Comparison of ENCODE assay signal across 11 cellular contexts in genomic region chr7:42097756-42098155, GRCh38.
DNase-seq lines count a peak whose midpoint lies in the region; ATAC-seq and TF ChIP-seq lines count a peak whose summit lies in the region.
"Had no signal": no experiment of that assay in that cellular context is flagged by ENCODE, and none has a peak within 500 bp of the region (broad histone marks: within the 10 kb centered on the region; RNA-seq: fewer than 3 reads in every experiment).

No MANE protein-coding gene starts in this region.

- no peak for TF ChIP-seq POLR2A in transverse colon (IDR thresholded peaks at IDR 0.05)

- H3K4me3 ChIP-seq in transverse colon: no peak overlapping the region

- peak; percentile 13 for DNase-seq in DMS 273 (lab: John Stamatoyannopoulos, UW; ENCODE audit: unreplicated experiment)
- DNase-seq in DMS 273 treated with DMSO at 0.1 percent for 48 hours (lab: John Stamatoyannopoulos, UW): no peak
- peak; percentile 82 for DNase-seq in foreskin melanocyte
- DNase-seq in transverse colon: no peak
- no peak for DNase-seq in activated CD4-positive, CD25-positive, alpha-beta regulatory T cell treated with anti-CD3 and anti-CD28 coated beads, Interleukin-2, amount 50 U/mL, for 72 hours
- no peak for DNase-seq in NCI-H748 treated with DMSO at 0.1 percent for 48 hours (lab: John Stamatoyannopoulos, UW)
- DNase-seq in activated T-cell treated with anti-CD3 and anti-CD28 coated beads, Interleukin-2, amount 50 U/mL, for 48 hours: no peak
- DNase-seq: 8988T; activated CD4-positive, alpha-beta memory T cell treated with anti-CD3 and anti-CD28 coated beads for 36 hours; naive thymus-derived CD4-positive, alpha-beta T cell had no signal

- peaks cover 6 to 22% (median 10%) of the 10 kb centered on the region in 4 donors for H3K4me1 ChIP-seq in transverse colon

- no peak for TF ChIP-seq EP300 in transverse colon (IDR thresholded peaks at IDR 0.05; ENCODE audit: low read depth)

- intact Hi-C loops in transverse colon (cut with DNase I; ENCODE audit: low total_unique reads): no loop called here

- H3K27ac ChIP-seq in transverse colon: peak overlapping the region; percentile 37 to 77 (median 46)

- H3K36me3 ChIP-seq in transverse colon: no peaks in the 10 kb centered on the region

- no peaks in the 10 kb centered on the region for H3K9me3 ChIP-seq in transverse colon

- 61 to 74% methylated on average over 5 of the region's 5 CpGs for WGBS in transverse colon (ENCODE audit: low coverage in 1 of 2), 2 donors

- no peaks in the 10 kb centered on the region for H3K27me3 ChIP-seq in transverse colon

- no peak for TF ChIP-seq CTCF in transverse colon (IDR thresholded peaks at IDR 0.05)

- in situ Hi-C loops in transverse colon (cut with MboI; ENCODE audit: low pct_ligation_motif_present in 1 of 4, low pct_unique_long_range_greater_than_20kb in 1 of 4, low sequenced_read_pairs in 3 of 4): no loop called here

- peak; percentile 59; the same call in 2 of the 3 replicates for ATAC-seq in SK-N-SH treated with all-trans-retinoic acid at 6 μM for 48 hours
- ATAC-seq: naive thymus-derived CD4-positive, alpha-beta T cell had no signal

TF ChIP-seq in SK-N-SH treated with all-trans-retinoic acid at 6 μM for 48 hours, 23 proteins besides CTCF, POLR2A, EP300 and RAD21:
- TF ChIP-seq ZFP30 (CRISPR knock-in tag; IDR thresholded peaks at IDR 0.05): no peak
- TF ChIP-seq CSRNP3 (CRISPR knock-in tag; IDR thresholded peaks at IDR 0.05): no peak
- TF ChIP-seq, protein P1, sequence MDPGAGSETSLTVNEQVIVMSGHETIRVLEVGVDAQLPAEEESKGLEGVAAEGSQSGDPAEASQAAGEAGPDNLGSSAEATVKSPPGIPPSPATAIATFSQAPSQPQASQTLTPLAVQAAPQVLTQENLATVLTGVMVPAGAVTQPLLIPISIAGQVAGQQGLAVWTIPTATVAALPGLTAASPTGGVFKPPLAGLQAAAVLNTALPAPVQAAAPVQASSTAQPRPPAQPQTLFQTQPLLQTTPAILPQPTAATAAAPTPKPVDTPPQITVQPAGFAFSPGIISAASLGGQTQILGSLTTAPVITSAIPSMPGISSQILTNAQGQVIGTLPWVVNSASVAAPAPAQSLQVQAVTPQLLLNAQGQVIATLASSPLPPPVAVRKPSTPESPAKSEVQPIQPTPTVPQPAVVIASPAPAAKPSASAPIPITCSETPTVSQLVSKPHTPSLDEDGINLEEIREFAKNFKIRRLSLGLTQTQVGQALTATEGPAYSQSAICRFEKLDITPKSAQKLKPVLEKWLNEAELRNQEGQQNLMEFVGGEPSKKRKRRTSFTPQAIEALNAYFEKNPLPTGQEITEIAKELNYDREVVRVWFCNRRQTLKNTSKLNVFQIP (CRISPR knock-in tag; IDR thresholded peaks at IDR 0.05; ENCODE audit: borderline replicate concordance, low read depth): no peak
- TF ChIP-seq RARB (CRISPR knock-in tag; IDR thresholded peaks at IDR 0.05): no peak
- TF ChIP-seq CSDC2 (CRISPR knock-in tag; IDR thresholded peaks at IDR 0.05): no peak
- TF ChIP-seq ZNF70 (CRISPR knock-in tag; IDR thresholded peaks at IDR 0.05): no peak
- TF ChIP-seq TOX (CRISPR knock-in tag; IDR thresholded peaks at IDR 0.05; ENCODE audit: borderline replicate concordance): no peak
- no peak for TF ChIP-seq GLIS3 (CRISPR knock-in tag; IDR thresholded peaks at IDR 0.05)
- TF ChIP-seq ZNF8 (CRISPR knock-in tag; IDR thresholded peaks at IDR 0.05): no peak
- no peak for TF ChIP-seq PPARA (CRISPR knock-in tag; IDR thresholded peaks at IDR 0.05; ENCODE audit: borderline replicate concordance)
- TF ChIP-seq, protein P2, sequence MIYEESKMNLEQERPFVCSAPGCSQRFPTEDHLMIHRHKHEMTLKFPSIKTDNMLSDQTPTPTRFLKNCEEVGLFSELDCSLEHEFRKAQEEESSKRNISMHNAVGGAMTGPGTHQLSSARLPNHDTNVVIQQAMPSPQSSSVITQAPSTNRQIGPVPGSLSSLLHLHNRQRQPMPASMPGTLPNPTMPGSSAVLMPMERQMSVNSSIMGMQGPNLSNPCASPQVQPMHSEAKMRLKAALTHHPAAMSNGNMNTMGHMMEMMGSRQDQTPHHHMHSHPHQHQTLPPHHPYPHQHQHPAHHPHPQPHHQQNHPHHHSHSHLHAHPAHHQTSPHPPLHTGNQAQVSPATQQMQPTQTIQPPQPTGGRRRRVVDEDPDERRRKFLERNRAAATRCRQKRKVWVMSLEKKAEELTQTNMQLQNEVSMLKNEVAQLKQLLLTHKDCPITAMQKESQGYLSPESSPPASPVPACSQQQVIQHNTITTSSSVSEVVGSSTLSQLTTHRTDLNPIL (CRISPR knock-in tag; IDR thresholded peaks at IDR 0.05; ENCODE audit: low read depth): no peak
- TF ChIP-seq TCF4 (CRISPR knock-in tag; IDR thresholded peaks at IDR 0.05; ENCODE audit: borderline replicate concordance): no peak
- TF ChIP-seq ZFP3 (CRISPR knock-in tag; IDR thresholded peaks at IDR 0.05): no peak
- no peak for TF ChIP-seq ARNTL (CRISPR knock-in tag; IDR thresholded peaks at IDR 0.05; ENCODE audit: borderline replicate concordance, low read depth)
- no peak for TF ChIP-seq BACH2 (CRISPR knock-in tag; IDR thresholded peaks at IDR 0.05; ENCODE audit: borderline replicate concordance)
- TF ChIP-seq ISL1 (CRISPR knock-in tag; IDR thresholded peaks at IDR 0.05): no peak
- no peak for TF ChIP-seq SNAI2 (CRISPR knock-in tag; IDR thresholded peaks at IDR 0.05)
- TF ChIP-seq, protein P3, sequence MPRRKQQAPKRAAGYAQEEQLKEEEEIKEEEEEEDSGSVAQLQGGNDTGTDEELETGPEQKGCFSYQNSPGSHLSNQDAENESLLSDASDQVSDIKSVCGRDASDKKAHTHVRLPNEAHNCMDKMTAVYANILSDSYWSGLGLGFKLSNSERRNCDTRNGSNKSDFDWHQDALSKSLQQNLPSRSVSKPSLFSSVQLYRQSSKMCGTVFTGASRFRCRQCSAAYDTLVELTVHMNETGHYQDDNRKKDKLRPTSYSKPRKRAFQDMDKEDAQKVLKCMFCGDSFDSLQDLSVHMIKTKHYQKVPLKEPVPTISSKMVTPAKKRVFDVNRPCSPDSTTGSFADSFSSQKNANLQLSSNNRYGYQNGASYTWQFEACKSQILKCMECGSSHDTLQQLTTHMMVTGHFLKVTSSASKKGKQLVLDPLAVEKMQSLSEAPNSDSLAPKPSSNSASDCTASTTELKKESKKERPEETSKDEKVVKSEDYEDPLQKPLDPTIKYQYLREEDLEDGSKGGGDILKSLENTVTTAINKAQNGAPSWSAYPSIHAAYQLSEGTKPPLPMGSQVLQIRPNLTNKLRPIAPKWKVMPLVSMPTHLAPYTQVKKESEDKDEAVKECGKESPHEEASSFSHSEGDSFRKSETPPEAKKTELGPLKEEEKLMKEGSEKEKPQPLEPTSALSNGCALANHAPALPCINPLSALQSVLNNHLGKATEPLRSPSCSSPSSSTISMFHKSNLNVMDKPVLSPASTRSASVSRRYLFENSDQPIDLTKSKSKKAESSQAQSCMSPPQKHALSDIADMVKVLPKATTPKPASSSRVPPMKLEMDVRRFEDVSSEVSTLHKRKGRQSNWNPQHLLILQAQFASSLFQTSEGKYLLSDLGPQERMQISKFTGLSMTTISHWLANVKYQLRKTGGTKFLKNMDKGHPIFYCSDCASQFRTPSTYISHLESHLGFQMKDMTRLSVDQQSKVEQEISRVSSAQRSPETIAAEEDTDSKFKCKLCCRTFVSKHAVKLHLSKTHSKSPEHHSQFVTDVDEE (CRISPR knock-in tag; IDR thresholded peaks at IDR 0.05): no peak
- TF ChIP-seq ZNF565 (CRISPR knock-in tag; conservative IDR thresholded peaks at IDR 0.05; ENCODE audit: low read depth): no peak
TF ChIP-seq in SK-N-SH treated with all-trans-retinoic acid at 6 μM for 48 hours: peak in this region for 0.

Comparison
In these comparisons a context has a peak if more than half of its experiments do, and no peak if none do; other contexts are left out.
1. DNase-seq: peak in DMS 273 (single experiment) and foreskin melanocyte (single experiment); none in DMS 273 treated with DMSO at 0.1 percent for 48 hours (single experiment), transverse colon (single experiment), activated CD4-positive, CD25-positive, alpha-beta regulatory T cell treated with anti-CD3 and anti-CD28 coated beads, Interleukin-2, amount 50 U/mL, for 72 hours (single experiment), NCI-H748 treated with DMSO at 0.1 percent for 48 hours (single experiment) and activated T-cell treated with anti-CD3 and anti-CD28 coated beads, Interleukin-2, amount 50 U/mL, for 48 hours (0 of 2).